1 cellular context compared by ENCODE assay signal in the genomic region with DNA sequence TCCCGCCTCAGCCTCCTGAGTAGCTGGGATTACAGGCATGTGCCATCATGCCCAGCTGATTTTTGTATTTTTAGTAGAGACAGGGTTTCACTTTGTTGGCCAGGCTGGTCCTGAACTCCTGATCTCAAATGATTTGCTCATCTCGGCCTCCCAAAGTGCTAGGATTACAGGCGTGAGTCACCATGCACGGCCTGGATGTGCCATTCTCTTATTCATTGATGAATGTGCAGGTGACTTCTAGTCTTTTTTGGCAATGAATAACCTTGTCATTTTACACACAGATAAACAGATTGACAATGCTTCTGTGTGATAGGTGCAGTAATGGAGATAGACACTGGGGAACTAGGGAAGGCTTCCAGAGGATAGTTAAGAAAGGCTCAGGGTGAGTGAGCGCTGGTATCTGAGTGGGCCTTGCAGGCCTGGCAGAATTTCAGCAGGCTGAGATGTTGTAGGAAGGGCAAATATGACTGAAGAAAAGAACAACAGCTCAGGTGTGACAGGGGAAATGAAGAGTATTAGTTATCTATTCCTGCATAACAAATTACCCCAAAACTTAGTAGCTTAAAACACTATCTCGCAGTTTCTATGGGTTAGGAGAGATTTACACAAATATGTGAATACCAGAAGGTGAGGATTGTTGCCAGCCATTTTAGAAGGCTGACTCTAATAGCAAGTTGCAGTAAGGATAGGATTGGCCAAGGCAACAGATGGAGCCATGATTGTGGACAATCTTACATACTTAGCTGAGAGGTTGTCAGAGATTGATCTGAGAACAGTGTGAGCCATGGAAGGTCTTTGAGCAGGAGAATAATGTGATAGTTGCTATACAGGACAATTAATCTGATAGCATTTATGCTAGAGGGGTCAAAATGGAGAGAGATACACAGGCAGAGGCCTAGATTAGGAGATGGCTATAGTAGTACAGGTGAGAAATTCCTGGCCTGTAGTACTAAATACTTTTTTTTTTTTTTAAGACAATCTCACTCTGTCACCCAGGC.
A peak's percentile ranks its signal among the peaks of the same experiment; 100 is the strongest.
TF ChIP-seq lines count a peak whose summit lies in the region.

No MANE protein-coding gene starts in this region.

TF ChIP-seq in HCT116, 20 proteins besides CTCF, POLR2A, EP300 and RAD21:
- TF ChIP-seq, protein P1, sequence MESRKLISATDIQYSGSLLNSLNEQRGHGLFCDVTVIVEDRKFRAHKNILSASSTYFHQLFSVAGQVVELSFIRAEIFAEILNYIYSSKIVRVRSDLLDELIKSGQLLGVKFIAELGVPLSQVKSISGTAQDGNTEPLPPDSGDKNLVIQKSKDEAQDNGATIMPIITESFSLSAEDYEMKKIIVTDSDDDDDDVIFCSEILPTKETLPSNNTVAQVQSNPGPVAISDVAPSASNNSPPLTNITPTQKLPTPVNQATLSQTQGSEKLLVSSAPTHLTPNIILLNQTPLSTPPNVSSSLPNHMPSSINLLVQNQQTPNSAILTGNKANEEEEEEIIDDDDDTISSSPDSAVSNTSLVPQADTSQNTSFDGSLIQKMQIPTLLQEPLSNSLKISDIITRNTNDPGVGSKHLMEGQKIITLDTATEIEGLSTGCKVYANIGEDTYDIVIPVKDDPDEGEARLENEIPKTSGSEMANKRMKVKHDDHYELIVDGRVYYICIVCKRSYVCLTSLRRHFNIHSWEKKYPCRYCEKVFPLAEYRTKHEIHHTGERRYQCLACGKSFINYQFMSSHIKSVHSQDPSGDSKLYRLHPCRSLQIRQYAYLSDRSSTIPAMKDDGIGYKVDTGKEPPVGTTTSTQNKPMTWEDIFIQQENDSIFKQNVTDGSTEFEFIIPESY (IDR thresholded peaks at IDR 0.05; ENCODE audit: extremely low read depth, insufficient replicate concordance, low read length), result no peak
- peak; percentile 63; the same call in 1 of the 2 replicates for TF ChIP-seq FOSL1 (IDR thresholded peaks at IDR 0.05; ENCODE audit: low read depth)
- TF ChIP-seq EZH2 (IDR thresholded peaks at IDR 0.05), result no peak
- peak; percentile 53 for TF ChIP-seq JUND (IDR thresholded peaks at IDR 0.05)
- TF ChIP-seq CBX3 (IDR thresholded peaks at IDR 0.05; ENCODE audit: low read depth), result peak; percentile 40; the same call in 1 of the 2 replicates
- no peak for TF ChIP-seq ZNF274 (IDR thresholded peaks at IDR 0.05; ENCODE audit: low read depth, low read length)
- TF ChIP-seq YY1 (IDR thresholded peaks at IDR 0.05; ENCODE audit: extremely low read depth, insufficient replicate concordance, low read depth, low read length), result no peak
- TF ChIP-seq ELF1 (IDR thresholded peaks at IDR 0.05; ENCODE audit: borderline replicate concordance, low read depth), result no peak
- TF ChIP-seq SIN3A (IDR thresholded peaks at IDR 0.05; ENCODE audit: low read depth), result no peak
